Comparison of ENCODE assay signal across 28 cellular contexts in the genomic region with DNA sequence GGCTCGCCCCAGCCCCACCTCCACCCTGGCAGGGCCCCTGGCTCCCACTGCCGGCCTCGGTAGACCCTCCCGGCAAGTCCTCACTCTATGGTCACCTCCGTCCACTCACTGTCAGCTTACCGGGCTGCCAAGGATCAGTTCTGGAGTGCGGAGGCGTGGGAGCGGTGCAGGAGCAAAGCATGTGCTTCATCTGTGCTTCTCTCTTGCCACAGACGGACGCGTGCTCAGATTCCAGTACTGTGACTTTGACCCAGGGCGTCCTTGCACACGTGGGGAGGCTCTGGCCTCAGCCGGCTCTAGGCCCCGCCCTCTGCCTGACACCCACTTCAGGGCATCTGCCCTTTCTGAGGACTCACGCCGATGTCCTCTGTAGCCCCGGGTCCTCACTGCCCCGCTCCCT.
DNase-seq lines count a peak whose midpoint lies in the region; ATAC-seq and TF ChIP-seq lines count a peak whose summit lies in the region.
"Had no signal": no experiment of that assay in that cellular context is flagged by ENCODE, and none has a peak within 500 bp of the region (broad histone marks: within the 10 kb centered on the region; RNA-seq: fewer than 3 reads in every experiment).

No MANE protein-coding gene starts in this region.

- H3K4me2 ChIP-seq in MM.1S (ENCODE audit: low read depth, low read length): no peak overlapping the region
- H3K4me2 ChIP-seq: KMS-11 had no signal

- H3K4me1 ChIP-seq in right lobe of liver (no peaks in the 10 kb centered on the region), psoas muscle (no peaks in the 10 kb centered on the region), aorta (ENCODE audit: control insufficient read depth in 1 of 2, insufficient read depth in 2 of 2, low read length in 2 of 2) (no peaks in the 10 kb centered on the region), MM.1S (ENCODE audit: low read length) (no peaks in the 10 kb centered on the region)
- H3K4me1 ChIP-seq: ascending aorta, HAP-1, parathyroid adenoma had no signal

- WGBS in right lobe of liver (ENCODE audit: insufficient coverage, low coverage, low lambda C conversion rate, missing lambda C conversion rate): 57% methylated on average over 5 of the region's 20 CpGs
- WGBS in psoas muscle, 3 donors: 64 to 77% (median 72%) methylated on average over 20 of the region's 20 CpGs
- 88% methylated on average over 20 of the region's 20 CpGs for WGBS in aorta, 2 donors

- no peaks in the 10 kb centered on the region for H3F3A ChIP-seq in MM.1S (ENCODE audit: insufficient read depth, low read length)

- H3K27ac ChIP-seq in right lobe of liver: peak overlapping the region; percentile 16 to 87 (median 69)
- H3K27ac ChIP-seq in psoas muscle: no peak overlapping the region
- H3K27ac ChIP-seq in aorta (ENCODE audit: low read depth in 1 of 2, low read length in 2 of 2): no peak overlapping the region
- H3K27ac ChIP-seq in MM.1S (ENCODE audit: low read length): no peak overlapping the region
- H3K27ac ChIP-seq: ascending aorta, C4-2B, epithelial cell of prostate, KMS-11, parathyroid adenoma had no signal

- no peak for TF ChIP-seq POLR2A in right lobe of liver (IDR thresholded peaks at IDR 0.05)

- H3K9me3 ChIP-seq in right lobe of liver (no peaks in the 10 kb centered on the region), psoas muscle (no peaks in the 10 kb centered on the region), aorta (ENCODE audit: control insufficient read depth, low read length) (no peaks in the 10 kb centered on the region), MM.1S (replicated peaks; ENCODE audit: insufficient read depth, low read length) (no peaks in the 10 kb centered on the region)
- H3K9me3 ChIP-seq: ascending aorta, Caco-2, HAP-1 had no signal

- peak overlapping the region; percentile 9 to 64 (median 42) for H3K4me3 ChIP-seq in right lobe of liver
- H3K4me3 ChIP-seq in psoas muscle: no peak overlapping the region
- no peak overlapping the region for H3K4me3 ChIP-seq in aorta (ENCODE audit: low read length in 2 of 2)
- H3K4me3 ChIP-seq in MM.1S (ENCODE audit: low read length): no peak overlapping the region
- H3K4me3 ChIP-seq: ascending aorta, HAP-1 had no signal

- no peaks in the 10 kb centered on the region for H3K27me3 ChIP-seq in right lobe of liver
- H3K27me3 ChIP-seq in psoas muscle (ENCODE audit: insufficient read depth in 3 of 3, low read length in 2 of 3): no peaks in the 10 kb centered on the region
- no peaks in the 10 kb centered on the region for H3K27me3 ChIP-seq in aorta (ENCODE audit: control insufficient read depth in 1 of 2, insufficient read depth in 2 of 2, low read length in 1 of 2)
- no peaks in the 10 kb centered on the region for H3K27me3 ChIP-seq in MM.1S (replicated peaks; ENCODE audit: insufficient read depth, low read length)
- H3K27me3 ChIP-seq: ascending aorta had no signal

- TF ChIP-seq CTCF in right lobe of liver (IDR thresholded peaks at IDR 0.05) (no peak), psoas muscle (IDR thresholded peaks at IDR 0.05) (no peak), MM.1S (IDR thresholded peaks at IDR 0.05; ENCODE audit: low read length) (no peak)

- no peaks in the 10 kb centered on the region for H3K9me2 ChIP-seq in MM.1S (replicated peaks; ENCODE audit: insufficient read depth, low read length)

- no peak overlapping the region for H3K9ac ChIP-seq in MM.1S (ENCODE audit: low read length)
- H3K9ac ChIP-seq: KMS-11, parathyroid adenoma had no signal

- no peaks in the 10 kb centered on the region for H3K79me2 ChIP-seq in MM.1S (ENCODE audit: low read length)
- H3K79me2 ChIP-seq: parathyroid adenoma had no signal

- DNase-seq in Right ventricle myocardium inferior (ENCODE audit: missing footprints) (no peak), left ventricle myocardium superior (no peak), right lobe of liver (peak; percentile 65 to 79 (median 72)), psoas muscle (no peak), aorta (peak; percentile 35 to 59), MM.1S (no peak), NCI-H2196 treated with DMSO at 0.1 percent for 48 hours (lab: John Stamatoyannopoulos, UW; ENCODE audit: unreplicated experiment) (no peak), head of caudate nucleus (no peak)
- DNase-seq: activated CD4-positive, alpha-beta T cell treated with anti-CD3 and anti-CD28 coated beads for 36 hours; activated CD8-positive, alpha-beta T cell treated with anti-CD3 and anti-CD28 coated beads, Interleukin-2, amount 10 ng/mL, durations not matched to agents 7 days and 5 days; activated naive CD8-positive, alpha-beta T cell treated with anti-CD3 and anti-CD28 coated beads for 36 hours; caudate nucleus; cortex of kidney; effector memory CD4-positive, alpha-beta T cell; NCI-H1436; NCI-H2081; NCI-H226; NCI-H69; SIG-M5; trophoblast cell had no signal

- no peaks in the 10 kb centered on the region for H4K20me1 ChIP-seq in MM.1S (ENCODE audit: insufficient read depth, low read length)

- ATAC-seq in Right ventricle myocardium inferior (peak; percentile 51), left ventricle myocardium superior (no peak), right lobe of liver (peak; percentile 82 to 96 (median 90)), psoas muscle (peak in 3 of 4 donors; percentile 64 to 91 (median 87)), aorta (ENCODE audit: low FRiP score) (peak; percentile 19)
- ATAC-seq: activated CD4-positive, alpha-beta T cell treated with anti-CD3 and anti-CD28 coated beads for 36 hours; activated CD8-positive, alpha-beta T cell treated with anti-CD3 and anti-CD28 coated beads, Interleukin-2, amount 10 ng/mL, durations not matched to agents 7 days and 5 days; stimulated activated effector memory CD8-positive, alpha-beta T cell treated with anti-CD3 and anti-CD28 coated beads, Interleukin-12 subunit alpha, Interleukin-12 subunit beta, amount 100 ng/mL, for 72 hours had no signal

- H2AFZ ChIP-seq in MM.1S (ENCODE audit: low read length): no peak overlapping the region
- H2AFZ ChIP-seq: parathyroid adenoma had no signal

- H3K36me3 ChIP-seq in right lobe of liver (no peaks in the 10 kb centered on the region), psoas muscle (ENCODE audit: insufficient read depth in 1 of 2, low read depth in 1 of 2) (no peaks in the 10 kb centered on the region), aorta (ENCODE audit: control insufficient read depth in 1 of 2, insufficient read depth in 2 of 2, low read length in 1 of 2) (peaks cover 0 to 2% of the 10 kb centered on the region in 2 donors), MM.1S (replicated peaks; ENCODE audit: insufficient read depth, low read length) (no peaks in the 10 kb centered on the region)
- H3K36me3 ChIP-seq: HAP-1 had no signal

- intact Hi-C loops in Right ventricle myocardium inferior (cut with DNase I): no loop called here
- intact Hi-C loops in left ventricle myocardium superior (cut with micrococcal nuclease): no loop called here
- intact Hi-C loops in right lobe of liver (cut with DNase I): no loop called here
- intact Hi-C loops in psoas muscle (cut with DNase I): no loop called here
- intact Hi-C loops in aorta (cut with DNase I): no loop called here
- intact Hi-C loops in head of caudate nucleus (cut with DNase I): no loop called here

Comparison
In these comparisons a context has a peak if more than half of its experiments do, and no peak if none do; other contexts are left out.
1. DNase-seq: peak in right lobe of liver (3 of 3) and aorta (2 of 2); none in Right ventricle myocardium inferior (single experiment), left ventricle myocardium superior (single experiment), psoas muscle (0 of 2), MM.1S (single experiment), NCI-H2196 treated with DMSO at 0.1 percent for 48 hours (single experiment) and head of caudate nucleus (0 of 42).
2. H3K27ac ChIP-seq: peak in right lobe of liver (3 of 3); none in psoas muscle (single experiment), aorta (0 of 2) and MM.1S (single experiment).
3. H3K4me3 ChIP-seq: peak in right lobe of liver (3 of 3); none in psoas muscle (single experiment), aorta (0 of 2) and MM.1S (single experiment).